20 cellular contexts compared by ENCODE assay signal in genomic region chr4:81635128-81635527, GRCh38.
DNase-seq lines count a peak whose midpoint lies in the region; ATAC-seq and TF ChIP-seq lines count a peak whose summit lies in the region.
"Had no signal": no experiment of that assay in that cellular context is flagged by ENCODE, and none has a peak within 500 bp of the region (broad histone marks: within the 10 kb centered on the region; RNA-seq: fewer than 3 reads in every experiment).

No MANE protein-coding gene starts in this region.

- DNase-seq in NCI-H69 (lab: John Stamatoyannopoulos, UW) (peak; percentile 78), epithelial cell of prostate (ENCODE audit: low read depth, low spot score) (no peak), AG20443 (ENCODE audit: low spot score) (no peak), COR-L47 (lab: John Stamatoyannopoulos, UW) (no peak)
- DNase-seq in activated T-cell treated with anti-CD3 and anti-CD28 coated beads, Interleukin-2, amount 50 U/mL, for 48 hours, result no peak
- DNase-seq: activated CD4-positive, alpha-beta T cell treated with anti-CD3 and anti-CD28 coated beads, Interleukin-2, amount 10 ng/mL, durations not matched to agents 24 days and 14 days; activated CD8-positive, alpha-beta memory T cell treated with anti-CD3 and anti-CD28 coated beads, Interleukin-2, amount 10 ng/mL, durations not matched to agents 7 days and 5 days; erythroblast; foreskin melanocyte; HCEC 1CT; NCI-H82; SJCRH30; uterus had no signal

- no peaks in the 10 kb centered on the region for H3K9me3 ChIP-seq in DOHH2 (ENCODE audit: control insufficient read depth, insufficient read depth, low read length)
- H3K9me3 ChIP-seq: SJCRH30, uterus had no signal

- no peak for ATAC-seq in HG02642 (IDR thresholded peaks at IDR 0.05; ENCODE audit: poor library complexity, unreplicated experiment)
- ATAC-seq: activated CD8-positive, alpha-beta memory T cell treated with anti-CD3 and anti-CD28 coated beads, Interleukin-2, amount 10 ng/mL, durations not matched to agents 7 days and 5 days; activated naive CD4-positive, alpha-beta T cell treated with anti-CD3 and anti-CD28 coated beads, Interleukin-2, amount 50 U/mL, for 72 hours; Panc1 had no signal

- H3K27me3 ChIP-seq in ACC112 (ENCODE audit: insufficient read depth, low read length) (no peaks in the 10 kb centered on the region), DOHH2 (ENCODE audit: control insufficient read depth, low read length) (no peaks in the 10 kb centered on the region)
- H3K27me3 ChIP-seq: SJCRH30, uterus had no signal

- no peak overlapping the region for H3K4me3 ChIP-seq in ACC112 (ENCODE audit: low read depth, low read length)
- H3K4me3 ChIP-seq in DOHH2 (ENCODE audit: low read length), result no peak overlapping the region
- H3K4me3 ChIP-seq: K562, SJCRH30, smooth muscle cell, uterus had no signal

- H3K4me1 ChIP-seq in ACC112 (ENCODE audit: control insufficient read depth, insufficient read depth, low read length, unreplicated experiment) (peaks cover 34% of the 10 kb centered on the region), DOHH2 (ENCODE audit: control insufficient read depth, low read length) (peaks cover 38% of the 10 kb centered on the region)
- H3K4me1 ChIP-seq: uterus had no signal

- H3K36me3 ChIP-seq in ACC112 (ENCODE audit: insufficient read depth, low read length), result no peaks in the 10 kb centered on the region
- no peaks in the 10 kb centered on the region for H3K36me3 ChIP-seq in DOHH2 (ENCODE audit: control insufficient read depth, low read length)
- H3K36me3 ChIP-seq: SJCRH30, uterus had no signal

- H3F3A ChIP-seq in DOHH2 (ENCODE audit: control insufficient read depth, insufficient read depth), result peaks cover 4% of the 10 kb centered on the region; the same call in 1 of the 2 replicates

- H3K27ac ChIP-seq in ACC112 (ENCODE audit: low read depth, low read length) (no peak overlapping the region), DOHH2 (ENCODE audit: low read depth, low read length) (no peak overlapping the region), epithelial cell of prostate (peak overlapping the region; percentile 99)
- H3K27ac ChIP-seq: SJCRH30, uterus had no signal

- H3K79me2 ChIP-seq in ACC112 (ENCODE audit: control insufficient read depth, insufficient read depth, low read length, unreplicated experiment) (no peaks in the 10 kb centered on the region), DOHH2 (ENCODE audit: control insufficient read depth, low read length) (no peaks in the 10 kb centered on the region)

- no peaks in the 10 kb centered on the region for H3K9me2 ChIP-seq in DOHH2 (replicated peaks; ENCODE audit: control insufficient read depth, low read length)

- TF ChIP-seq CTCF in DOHH2 (IDR thresholded peaks at IDR 0.05; ENCODE audit: low read depth, low read length, poor library complexity, severe bottlenecking), result no peak

- no peaks in the 10 kb centered on the region for H4K20me1 ChIP-seq in DOHH2 (ENCODE audit: control insufficient read depth, insufficient read depth, low read depth, low read length)

- H3K4me2 ChIP-seq in DOHH2 (ENCODE audit: low read length), result peak overlapping the region; percentile 62; the same call in 1 of the 2 replicates
- H3K4me2 ChIP-seq: smooth muscle cell had no signal

- peak overlapping the region; percentile 0 for H2AFZ ChIP-seq in ACC112 (ENCODE audit: low read length, unreplicated experiment)
